In genomic region chr7:55063633-55064032, GRCh38 we compare ENCODE assay signal across 22 cellular contexts. TPM values are rescaled to one million over a fixed set of nuclear protein-coding genes. Genes with fewer than 3 reads are reported as not detected.
A peak's percentile ranks its signal among the peaks of the same experiment; 100 is the strongest.
DNase-seq lines count a peak whose midpoint lies in the region; ATAC-seq and TF ChIP-seq lines count a peak whose summit lies in the region.
"Had no signal": no experiment of that assay in that cellular context is flagged by ENCODE, and none has a peak within 500 bp of the region (broad histone marks: within the 10 kb centered on the region; RNA-seq: fewer than 3 reads in every experiment).

No MANE protein-coding gene starts in this region.

- no peak overlapping the region for H3K14ac ChIP-seq in trophoblast cell (ENCODE audit: low read length)

- ATAC-seq in HG03139 (IDR thresholded peaks at IDR 0.05; ENCODE audit: unreplicated experiment) (no peak), omental fat pad (ENCODE audit: low FRiP score) (no peak)
- ATAC-seq: activated T-helper 17 cell treated with anti-CD3 and anti-CD28 coated beads, Interleukin-2, amount 50 U/mL, for 72 hours; effector memory CD8-positive, alpha-beta T cell; GM12878; heart left ventricle; left cardiac atrium; right cardiac atrium had no signal

- H3K18ac ChIP-seq in trophoblast cell (ENCODE audit: low read length): no peak overlapping the region

- H2AK5ac ChIP-seq in trophoblast cell (ENCODE audit: low read length): no peak overlapping the region

- peaks cover 9 to 20% of the 10 kb centered on the region in 2 experiments for H3K4me1 ChIP-seq in trophoblast cell (ENCODE audit: control insufficient read depth in 1 of 2, insufficient read depth in 2 of 2, low read length in 2 of 2)

- TF ChIP-seq CTCF in omental fat pad (IDR thresholded peaks at IDR 0.05): no peak

- H2AFZ ChIP-seq in trophoblast cell (ENCODE audit: insufficient read depth, low read length, poor library complexity): no peak overlapping the region

- H3K4ac ChIP-seq in trophoblast cell (ENCODE audit: low read depth, low read length): no peak overlapping the region

- H4K8ac ChIP-seq in trophoblast cell (ENCODE audit: low read depth, low read length): no peak overlapping the region

- H3K27ac ChIP-seq in epithelial cell of prostate (peak overlapping the region; percentile 94), trophoblast cell (ENCODE audit: low read depth, low read length) (no peak overlapping the region)
- H3K27ac ChIP-seq: BLaER1, upper lobe of left lung had no signal

- H2BK5ac ChIP-seq in trophoblast cell (ENCODE audit: low read depth, low read length, poor library complexity): no peak overlapping the region

- H2BK120ac ChIP-seq in trophoblast cell (ENCODE audit: insufficient read depth, low read length, poor library complexity): no peak overlapping the region

- DNase-seq in ELR (ENCODE audit: low read depth): peak; percentile 91
- DNase-seq in RPMI7951 (ENCODE audit: low read depth): peak; percentile 89
- no peak for DNase-seq in epithelial cell of prostate (ENCODE audit: low read depth, low spot score)
- DNase-seq in trophoblast cell: peak; percentile 64 to 81
- DNase-seq in C1 segment of cervical spinal cord (lab: John Stamatoyannopoulos, UW): no peak
- no peak for DNase-seq in omental fat pad (ENCODE audit: low spot score)
- DNase-seq in NCI-H69 (lab: John Stamatoyannopoulos, UW): no peak
- DNase-seq: activated CD4-positive, alpha-beta memory T cell treated with anti-CD3 and anti-CD28 coated beads, Interleukin-2, amount 10 ng/mL, durations not matched to agents 7 days and 5 days; DND-41; effector memory CD8-positive, alpha-beta T cell; heart left ventricle; left cardiac atrium; naive B cell; NCI-H1092; right cardiac atrium; stimulated activated CD4-positive, alpha-beta T cell treated with anti-CD3 and anti-CD28 coated beads, Interleukin-4, amount 100 ng/mL, for 1 hour; upper lobe of left lung had no signal

- H3K79me1 ChIP-seq in trophoblast cell (ENCODE audit: low read length): no peaks in the 10 kb centered on the region

- H4K91ac ChIP-seq in trophoblast cell (ENCODE audit: low read depth, low read length): no peak overlapping the region

- peaks cover 3% of the 10 kb centered on the region for H3K9me3 ChIP-seq in trophoblast cell (ENCODE audit: insufficient read depth, low read depth, low read length)
- H3K9me3 ChIP-seq: ascending aorta, BLaER1, heart left ventricle, upper lobe of left lung had no signal

- H4K12ac ChIP-seq in trophoblast cell (ENCODE audit: low read depth, low read length): no peak overlapping the region

- WGBS in trophoblast cell (ENCODE audit: extremely low coverage, insufficient coverage, insufficient read length): no CpG with 5 or more reads among the region's 5 CpGs

- H3K9ac ChIP-seq in trophoblast cell (ENCODE audit: low read length): no peak overlapping the region
- H3K9ac ChIP-seq: BLaER1 had no signal

- no peak overlapping the region for H3K4me3 ChIP-seq in trophoblast cell (ENCODE audit: low read depth, low read length)
- H3K4me3 ChIP-seq: ascending aorta, BLaER1, GM12878, heart left ventricle, upper lobe of left lung had no signal

- no peaks in the 10 kb centered on the region for H3K36me3 ChIP-seq in trophoblast cell (ENCODE audit: control insufficient read depth in 1 of 2, insufficient read depth in 2 of 2, low read length in 2 of 2)
- H3K36me3 ChIP-seq: ascending aorta, BLaER1, heart left ventricle, upper lobe of left lung had no signal

- H3K79me2 ChIP-seq in trophoblast cell (ENCODE audit: control insufficient read depth, insufficient read depth, low read length, poor library complexity): no peaks in the 10 kb centered on the region

- no peak overlapping the region for H3K4me2 ChIP-seq in trophoblast cell (ENCODE audit: low read length)
- H3K4me2 ChIP-seq: BLaER1 had no signal

- no peak overlapping the region for H3K23ac ChIP-seq in trophoblast cell (ENCODE audit: low read length)

- no peak overlapping the region for H2BK12ac ChIP-seq in trophoblast cell (ENCODE audit: low read length)

- H3K27me3 ChIP-seq in trophoblast cell (ENCODE audit: insufficient read depth, low read length): no peaks in the 10 kb centered on the region
- H3K27me3 ChIP-seq: ascending aorta, BLaER1, heart left ventricle, upper lobe of left lung had no signal

RNA-seq across cellular contexts. Expression of gene EGFR, which starts 44.8 kb away (rescaled TPM):
- total RNA-seq in RPMI7951 (2014; rRNA removed; shearing (Covaris generic)): 36.7 and 40.9 TPM in 2 replicates
- polyA plus RNA-seq in trophoblast cell (2013): 29.0 and 30.5 TPM in 2 replicates
- total RNA-seq in omental fat pad: 100 to 1,000 TPM in 2 of 4 donors, 10 to 100 TPM in 2; 87.2 to 124 (median 94.5) TPM
- total RNA-seq: activated CD4-positive, alpha-beta memory T cell treated with anti-CD3 and anti-CD28 coated beads, Interleukin-2, amount 10 ng/mL, durations not matched to agents 7 days and 5 days had no signal

Comparison
In these comparisons a context has a peak if more than half of its experiments do, and no peak if none do; other contexts are left out.
1. DNase-seq: peak in ELR (single experiment), RPMI7951 (single experiment) and trophoblast cell (2 of 2); none in epithelial cell of prostate (single experiment), C1 segment of cervical spinal cord (0 of 14), omental fat pad (single experiment) and NCI-H69 (single experiment).